In genomic region chr9:90141723-90142122, GRCh38 we compare ENCODE assay signal across 8 cellular contexts.
DNase-seq lines count a peak whose midpoint lies in the region; ATAC-seq, FAIRE-seq and TF ChIP-seq lines count a peak whose summit lies in the region.

No MANE protein-coding gene starts in this region.

- FAIRE-seq in K562 (lab: Jason Lieb, UNC), result no peak

- no peak for TF ChIP-seq POLR2A in K562 (conservative IDR thresholded peaks at IDR 0.05)

- POLR2A ChIA-PET in K562 (lab: Yijun Ruan, JAX), result no interaction called here

- no peak overlapping the region for H2AFZ ChIP-seq in K562 (ENCODE audit: low read depth, low read length)

- WGBS in K562 (ENCODE audit: insufficient coverage, low coverage, missing lambda C conversion rate), result 3% methylated on average over 5 of the region's 5 CpGs

- H3K79me2 ChIP-seq in K562 (ENCODE audit: control insufficient read depth, insufficient read depth, low read length), result no peaks in the 10 kb centered on the region

- no peak overlapping the region for H3K4me2 ChIP-seq in K562 (ENCODE audit: insufficient read depth, low read length)

- H3K4me3 ChIP-seq in K562 (no peak overlapping the region), ascending aorta (no peak overlapping the region)

- no peaks in the 10 kb centered on the region for H3K9me1 ChIP-seq in K562 (ENCODE audit: control insufficient read depth, insufficient read depth, low read length)

- H3K27me3 ChIP-seq in K562 (ENCODE audit: control insufficient read depth in 2 of 2, insufficient read depth in 2 of 2, low read length in 2 of 2) (peaks cover 0 to 5% of the 10 kb centered on the region in 2 experiments; a peak in 1 of 5 replicates), ascending aorta (no peaks in the 10 kb centered on the region)

- H3K4me1 ChIP-seq in K562 (replicated peaks in 1 of 2; ENCODE audit: control insufficient read depth in 2 of 2, insufficient read depth in 2 of 2, low read length in 2 of 2) (no peaks in the 10 kb centered on the region), ascending aorta (no peaks in the 10 kb centered on the region)

- no peak for ATAC-seq in K562
- ATAC-seq in omental fat pad (ENCODE audit: low FRiP score), result no peak

- no peaks in the 10 kb centered on the region for H4K20me1 ChIP-seq in K562 (replicated peaks; ENCODE audit: control insufficient read depth, insufficient read depth, low read length)

- no peak overlapping the region for H3K9ac ChIP-seq in K562 (ENCODE audit: insufficient read depth in 1 of 2, low read depth in 2 of 2, low read length in 2 of 2)

- TF ChIP-seq EP300 in K562 (IDR thresholded peaks at IDR 0.05; ENCODE audit: low read length), result no peak

- BruUV-seq in K562 (replicated peaks; lab: Mats Ljungman, UMichigan), result no TSS peak

- intact Hi-C loops in K562 (cut with micrococcal nuclease), result loop anchor here (10.0 kb wide), 1 partner anchor 613 kb away; no protein-coding TSS in a partner anchor
- intact Hi-C loops in ascending aorta (cut with DNase I), result loop anchor here (5.0 kb wide), 1 partner anchor 731 kb away; no protein-coding TSS in a partner anchor

- CTCF ChIA-PET in K562 (lab: Yijun Ruan, JAX; ENCODE audit: low intra/inter-chr PET ratio), result interaction anchor here (2.5 kb wide), 1 partner anchor 729 kb away, joined by 14 read pairs; no protein-coding TSS in a partner anchor

- TF ChIP-seq CTCF in GM13977 (IDR thresholded peaks at IDR 0.05; ENCODE audit: extremely low read depth, insufficient read depth, missing control alignments) (peak; percentile 46), K562 (IDR thresholded peaks at IDR 0.05 in 2 of 3, conservative IDR thresholded peaks at IDR 0.05 in 1 of 3; ENCODE audit: insufficient read depth in 2 of 3, low read depth in 1 of 3, low read length in 3 of 3) (peak; percentile 24 to 54 (median 27); a peak in 3 of 6 replicates), ascending aorta (IDR thresholded peaks at IDR 0.05) (peak in 1 of 3 experiments; percentile 36), omental fat pad (IDR thresholded peaks at IDR 0.05) (no peak)

- H3K36me3 ChIP-seq in K562 (ENCODE audit: control insufficient read depth, insufficient read depth, low read length) (no peaks in the 10 kb centered on the region), ascending aorta (no peaks in the 10 kb centered on the region)

- peak; percentile 46 to 56 for TF ChIP-seq RAD21 in K562 (CRISPR knock-in tag; conservative IDR thresholded peaks at IDR 0.05 in 1 of 2, IDR thresholded peaks at IDR 0.05 in 1 of 2)

- H3K9me3 ChIP-seq in K562 (replicated peaks; ENCODE audit: control insufficient read depth, insufficient read depth, low read depth, low read length), result no peaks in the 10 kb centered on the region
- H3K9me3 ChIP-seq in ascending aorta, result no peaks in the 10 kb centered on the region

- in situ Hi-C loops in GM13977 (cut with MboI; ENCODE audit: low pct_unique_long_range_greater_than_20kb, low sequenced_read_pairs, unreplicated experiment) (no loop called here), K562 (cut with MboI) (loop anchor here (25.0 kb wide), 1 partner anchor 621 kb away; no protein-coding TSS in a partner anchor)

- DNase-seq in GM13977 (ENCODE audit: low spot score) (peak; percentile 22), NCI-H2081 treated with DMSO at 0.1 percent for 48 hours (lab: John Stamatoyannopoulos, UW) (peak; percentile 30), K562 (ENCODE audit: extremely low read depth in 1 of 4, low spot score in 3 of 4) (peak in 1 of 4 experiments; percentile 1), medulla oblongata (ENCODE audit: extremely low spot score) (peak; percentile 19), ascending aorta (ENCODE audit: low spot score in 2 of 2) (no peak), ureter (ENCODE audit: low spot score) (no peak), omental fat pad (ENCODE audit: low spot score) (no peak)
- DNase-seq in effector CD4-positive, alpha-beta T cell, result no peak

- H3K27ac ChIP-seq in K562 (ENCODE audit: extremely low read depth, low read depth, low read length) (no peak overlapping the region), ascending aorta (no peak overlapping the region)

TF ChIP-seq in K562, 482 proteins besides CTCF, POLR2A, EP300 and RAD21:
- TF ChIP-seq NCOA4 (IDR thresholded peaks at IDR 0.05; ENCODE audit: partially characterized antibody), result no peak
- peak; percentile 34; the same call in 1 of the 2 replicates for TF ChIP-seq DEAF1 (CRISPR knock-in tag; IDR thresholded peaks at IDR 0.05)
- TF ChIP-seq PHF21A (IDR thresholded peaks at IDR 0.05; ENCODE audit: borderline replicate concordance, low read depth), result no peak

Comparison
In these comparisons a context has a peak if more than half of its experiments do, and no peak if none do; other contexts are left out.
1. DNase-seq: peak in GM13977 (single experiment), NCI-H2081 treated with DMSO at 0.1 percent for 48 hours (single experiment) and medulla oblongata (single experiment); none in ascending aorta (0 of 2), effector CD4-positive, alpha-beta T cell (single experiment), ureter (single experiment) and omental fat pad (single experiment).
2. CTCF ChIP-seq: peak in GM13977 (single experiment) and K562 (3 of 3); none in omental fat pad (0 of 3).